ENCODE assay signal across 19 cellular contexts in genomic region chr21:45050361-45050785, GRCh38. TPM values are rescaled to one million over a fixed set of nuclear protein-coding genes. Genes with fewer than 3 reads are reported as not detected.
DNase-seq lines count a peak whose midpoint lies in the region; ATAC-seq and TF ChIP-seq lines count a peak whose summit lies in the region.
"Had no signal": no experiment of that assay in that cellular context is flagged by ENCODE, and none has a peak within 500 bp of the region (broad histone marks: within the 10 kb centered on the region; RNA-seq: fewer than 3 reads in every experiment).

No MANE protein-coding gene starts in this region.

- H3K9me2 ChIP-seq in GM23248 (ENCODE audit: insufficient read depth): no peaks in the 10 kb centered on the region

- H3F3A ChIP-seq in GM23248 (ENCODE audit: insufficient read depth): peaks cover 20% of the 10 kb centered on the region
- peaks cover 8% of the 10 kb centered on the region for H3F3A ChIP-seq in smooth muscle cell (ENCODE audit: low read depth)

- WGBS in GM23248 (ENCODE audit: low coverage in 1 of 2, low lambda C conversion rate in 2 of 2, missing lambda C conversion rate in 2 of 2), 2 experiments: 10 to 15% methylated on average over 12 of the region's 12 CpGs
- 44% methylated on average over 12 of the region's 12 CpGs for WGBS in smooth muscle cell (ENCODE audit: low lambda C conversion rate)

- H2AFZ ChIP-seq in GM23248: peak overlapping the region; percentile 71
- peak overlapping the region; percentile 71 for H2AFZ ChIP-seq in smooth muscle cell (ENCODE audit: low read depth)

- no peaks in the 10 kb centered on the region for H3K36me3 ChIP-seq in GM23248 (ENCODE audit: low read depth)
- H3K36me3 ChIP-seq in brain microvascular endothelial cell (replicated peaks): no peaks in the 10 kb centered on the region
- no peaks in the 10 kb centered on the region for H3K36me3 ChIP-seq in lower lobe of right lung
- no peaks in the 10 kb centered on the region for H3K36me3 ChIP-seq in smooth muscle cell (ENCODE audit: low read depth)
- H3K36me3 ChIP-seq: right lobe of liver had no signal

- H3K4me1 ChIP-seq in GM23248 (ENCODE audit: insufficient read depth) (peaks cover 28% of the 10 kb centered on the region), lower lobe of right lung (no peaks in the 10 kb centered on the region), smooth muscle cell (ENCODE audit: low read depth) (peaks cover 4% of the 10 kb centered on the region)
- H3K4me1 ChIP-seq: body of pancreas, foreskin keratinocyte, right lobe of liver had no signal

- in situ Hi-C loops in GM23248 (cut with MboI): no loop called here
- in situ Hi-C loops in brain microvascular endothelial cell (cut with HindIII; ENCODE audit: low pct_ligation_motif_present, low sequenced_read_pairs): no loop called here

- H3K79me2 ChIP-seq in GM23248 (ENCODE audit: insufficient read depth): no peaks in the 10 kb centered on the region
- no peaks in the 10 kb centered on the region for H3K79me2 ChIP-seq in smooth muscle cell (ENCODE audit: low read depth)

- TF ChIP-seq CTCF in brain microvascular endothelial cell (IDR thresholded peaks at IDR 0.05; ENCODE audit: low read depth, low read length, missing control alignments) (no peak), lower lobe of right lung (IDR thresholded peaks at IDR 0.05) (no peak), smooth muscle cell (IDR thresholded peaks at IDR 0.05; ENCODE audit: borderline replicate concordance, insufficient read depth, poor library complexity, severe bottlenecking) (no peak)

- H3K4me2 ChIP-seq in GM23248 (ENCODE audit: unreplicated experiment): peak overlapping the region; percentile 68
- H3K4me2 ChIP-seq in smooth muscle cell: peak overlapping the region; percentile 75

- intact Hi-C loops in lower lobe of right lung (cut with DNase I): no loop called here

- ATAC-seq in lower lobe of right lung: peak; percentile 62 to 72
- no peak for ATAC-seq in GM18502 (IDR thresholded peaks at IDR 0.05; ENCODE audit: poor library complexity, unreplicated experiment)
- no peak for ATAC-seq in GM19455 (IDR thresholded peaks at IDR 0.05; ENCODE audit: unreplicated experiment)
- ATAC-seq: body of pancreas, foreskin keratinocyte, T-cell had no signal

- H3K9ac ChIP-seq in GM23248 (peak overlapping the region; percentile 81), smooth muscle cell (ENCODE audit: low read depth) (peak overlapping the region; percentile 79)

- DNase-seq in GM23248 (no peak), brain microvascular endothelial cell (peak; percentile 80), lower lobe of right lung (no peak), smooth muscle cell (lab: John Stamatoyannopoulos, UW; ENCODE audit: unreplicated experiment) (no peak), NCI-H446 treated with DMSO at 0.1 percent for 48 hours (lab: John Stamatoyannopoulos, UW) (no peak)
- DNase-seq in NK-92 treated with Interleukin-12 subunit alpha and Interleukin-12 subunit beta, amount 100 ng/mL, for 24 hours (lab: John Stamatoyannopoulos, UW): no peak
- DNase-seq: activated CD4-positive, alpha-beta T cell treated with anti-CD3 and anti-CD28 coated beads for 1 hour; activated CD8-positive, alpha-beta memory T cell treated with anti-CD3 and anti-CD28 coated beads, Interleukin-2, amount 50 U/mL, for 4 hours; body of pancreas; effector CD8-positive, alpha-beta T cell; foreskin keratinocyte; GF-D8; NCI-H1048; T-cell had no signal

- no peaks in the 10 kb centered on the region for H3K27me3 ChIP-seq in GM23248 (replicated peaks; ENCODE audit: insufficient read depth)
- no peaks in the 10 kb centered on the region for H3K27me3 ChIP-seq in brain microvascular endothelial cell (replicated peaks)
- H3K27me3 ChIP-seq in lower lobe of right lung (ENCODE audit: low read depth): peaks cover 6% of the 10 kb centered on the region
- no peaks in the 10 kb centered on the region for H3K27me3 ChIP-seq in smooth muscle cell (ENCODE audit: low read depth)
- H3K27me3 ChIP-seq: right lobe of liver had no signal

- H3K27ac ChIP-seq in GM23248 (peak overlapping the region; percentile 96), brain microvascular endothelial cell (peak overlapping the region; percentile 96), lower lobe of right lung (peak overlapping the region; percentile 71), smooth muscle cell (ENCODE audit: low read depth) (peak overlapping the region; percentile 95)
- H3K27ac ChIP-seq: body of pancreas, foreskin keratinocyte, right lobe of liver, RWPE1 had no signal

- H3K4me3 ChIP-seq in GM23248 (peak overlapping the region; percentile 21), brain microvascular endothelial cell (ENCODE audit: low read depth, low read length) (no peak overlapping the region), lower lobe of right lung (no peak overlapping the region), smooth muscle cell (no peak overlapping the region)
- H3K4me3 ChIP-seq: body of pancreas, lung, right lobe of liver had no signal

- H3K9me3 ChIP-seq in GM23248 (ENCODE audit: low read depth) (no peaks in the 10 kb centered on the region), lower lobe of right lung (peaks cover 14% of the 10 kb centered on the region), smooth muscle cell (replicated peaks; ENCODE audit: low read depth) (no peaks in the 10 kb centered on the region)
- H3K9me3 ChIP-seq: right lobe of liver had no signal

- H4K20me1 ChIP-seq in GM23248 (ENCODE audit: insufficient read depth) (no peaks in the 10 kb centered on the region), smooth muscle cell (ENCODE audit: low read depth) (no peaks in the 10 kb centered on the region)

RNA-seq across cellular contexts. Expression of gene ADARB1, which starts 24.0 kb away (rescaled TPM):
- total RNA-seq in GM23248 (2014; rRNA removed; shearing (Covaris generic)): 17.4 and 22.6 TPM in 2 replicates
- polyA plus RNA-seq in GM23248 (2016; fragmentation: Nextera tagmentation; extraction: Ambion mirVana) (16.3 and 18.7 TPM in 2 replicates), smooth muscle cell (25.6 and 27.6 TPM in 2 replicates)
- total RNA-seq in lower lobe of right lung (48.2 TPM), smooth muscle cell (20.3 and 28.9 TPM in 2 replicates)

Comparison
In these comparisons a context has a peak if more than half of its experiments do, and no peak if none do; other contexts are left out.
1. ATAC-seq: peak in lower lobe of right lung (2 of 2); none in GM18502 (single experiment) and GM19455 (single experiment).
2. Peak in every context shown above with its lines, with median percentiles within 50 percentile points of each other: H3K27ac ChIP-seq.